Comparison of ENCODE assay signal across 19 cellular contexts in the genomic region with DNA sequence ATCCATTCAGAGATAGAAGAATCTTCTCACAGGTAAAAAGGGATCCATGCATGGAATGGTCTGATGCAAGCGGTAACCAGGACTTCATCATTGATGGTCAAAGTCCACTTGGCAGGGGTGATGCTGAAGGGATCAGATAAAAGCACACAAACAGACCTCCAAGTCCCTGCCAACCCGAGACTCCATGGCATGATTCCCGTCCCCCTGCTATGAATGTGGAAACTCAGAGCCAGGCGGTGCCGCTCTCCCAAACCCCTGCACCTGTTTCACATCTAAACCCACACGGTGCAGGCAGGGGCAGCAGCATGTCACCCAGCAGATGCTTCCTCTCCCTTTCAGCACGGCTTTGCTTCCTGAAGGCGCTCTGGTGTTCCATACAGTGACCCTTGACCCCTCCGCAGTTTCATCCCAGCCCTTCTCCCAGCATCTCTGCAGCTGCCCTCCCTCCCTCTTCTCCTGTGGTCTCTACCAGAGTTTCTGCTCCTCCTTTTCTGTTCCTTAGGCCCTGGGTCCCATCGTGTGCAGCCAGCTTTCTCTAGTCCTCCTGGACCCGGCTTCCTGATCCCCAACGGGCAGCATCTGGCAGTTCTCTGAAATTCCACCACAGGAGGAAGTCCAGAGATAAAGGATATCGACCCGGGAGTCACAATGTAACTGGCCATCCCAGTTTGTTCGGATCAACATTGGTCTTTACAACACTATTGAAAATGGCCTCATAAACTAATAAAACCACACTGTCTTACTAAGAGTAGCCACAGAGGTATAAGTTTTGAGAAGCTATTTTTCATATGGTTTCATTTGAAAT.
A peak's percentile ranks its signal among the peaks of the same experiment; 100 is the strongest.
DNase-seq lines count a peak whose midpoint lies in the region; ATAC-seq, FAIRE-seq and TF ChIP-seq lines count a peak whose summit lies in the region.
"Had no signal": no experiment of that assay in that cellular context is flagged by ENCODE, and none has a peak within 500 bp of the region (broad histone marks: within the 10 kb centered on the region; RNA-seq: fewer than 3 reads in every experiment).

No MANE protein-coding gene starts in this region.

- no peak overlapping the region for H3K14ac ChIP-seq in neuronal stem cell (ENCODE audit: low read length)

- no peak overlapping the region for H2BK15ac ChIP-seq in neuronal stem cell (ENCODE audit: low read length)

- CTCF ChIA-PET in A549 (lab: Yijun Ruan, JAX): no interaction called here

- TF ChIP-seq POLR2A in A549 (IDR thresholded peaks at IDR 0.05; ENCODE audit: low read length) (no peak), gastroesophageal sphincter (IDR thresholded peaks at IDR 0.05) (no peak)

- H2BK120ac ChIP-seq in neuronal stem cell (ENCODE audit: low read depth, low read length): no peak overlapping the region

- H3K4me3 Mint-ChIP-seq in immature natural killer cell: no peak overlapping the region
- H3K4me3 Mint-ChIP-seq: endodermal cell, T-helper 17 cell had no signal

- peaks cover 0 to 8% (median 2%) of the 10 kb centered on the region in 3 donors for H3K27me3 Mint-ChIP-seq in immature natural killer cell (ENCODE audit: low read depth in 3 of 3)

- H4K91ac ChIP-seq in neuronal stem cell (ENCODE audit: low read depth, low read length, poor library complexity): no peak overlapping the region

- POLR2A ChIA-PET in A549 (lab: Yijun Ruan, JAX): no interaction called here

- no peak overlapping the region for H3K23ac ChIP-seq in neuronal stem cell (ENCODE audit: low read depth, low read length, poor library complexity)

- no peak overlapping the region for H2BK12ac ChIP-seq in neuronal stem cell (ENCODE audit: low read length)

- H3K79me1 ChIP-seq in neuronal stem cell (ENCODE audit: low read depth, low read length): no peaks in the 10 kb centered on the region

- H2AK5ac ChIP-seq in neuronal stem cell (ENCODE audit: low read depth, low read length): no peak overlapping the region

- H2BK5ac ChIP-seq in neuronal stem cell (ENCODE audit: low read length): no peak overlapping the region

- peak overlapping the region; percentile 51 to 69; a peak in 5 of 6 replicates for H3K27ac ChIP-seq in A549
- H3K27ac ChIP-seq in gastroesophageal sphincter: no peak overlapping the region
- H3K27ac ChIP-seq in neuronal stem cell (replicated peaks; ENCODE audit: low read length): no peak overlapping the region
- H3K27ac ChIP-seq: upper lobe of right lung had no signal

- ATAC-seq in A549: no peak; a peak in 1 of 6 replicates
- ATAC-seq in gastroesophageal sphincter: peak; percentile 41
- ATAC-seq: T-helper 17 cell, upper lobe of right lung had no signal

- no peaks in the 10 kb centered on the region for H3K4me1 Mint-ChIP-seq in immature natural killer cell
- H3K4me1 Mint-ChIP-seq: endodermal cell, T-helper 17 cell had no signal

- H3K4me2 ChIP-seq in A549 (peak overlapping the region; percentile 29), neuronal stem cell (ENCODE audit: insufficient read depth, low read length, poor library complexity, severe bottlenecking) (no peak overlapping the region)

- H3K18ac ChIP-seq in neuronal stem cell (ENCODE audit: low read length): peak overlapping the region; percentile 41

- TF ChIP-seq CTCF in A549 (IDR thresholded peaks at IDR 0.05) (no peak), gastroesophageal sphincter (IDR thresholded peaks at IDR 0.05) (no peak)

- H3K9me3 ChIP-seq in A549 (no peaks in the 10 kb centered on the region), gastroesophageal sphincter (peaks cover 0 to 19% (median 0%) of the 10 kb centered on the region in 3 donors), neuronal stem cell (replicated peaks in 1 of 2; ENCODE audit: control insufficient read depth in 2 of 2, insufficient read depth in 1 of 2, low read depth in 1 of 2, low read length in 2 of 2) (peaks cover 6 to 7% of the 10 kb centered on the region in 2 donors)
- H3K9me3 ChIP-seq: upper lobe of right lung had no signal

- no peak overlapping the region for H3K4ac ChIP-seq in neuronal stem cell (ENCODE audit: low read length)

- no peaks in the 10 kb centered on the region for H3K36me3 Mint-ChIP-seq in immature natural killer cell

- 55% methylated on average over 15 of the region's 15 CpGs for WGBS in A549 (ENCODE audit: missing lambda C conversion rate)
- WGBS in gastroesophageal sphincter (ENCODE audit: low coverage in 1 of 2), 2 donors: 85 to 94% methylated on average over 9 to 13 of the region's 15 CpGs
- WGBS in neuronal stem cell (ENCODE audit: extremely low coverage in 2 of 2, insufficient read length in 2 of 2, insufficient replicate concordance in 1 of 2), 2 donors: no CpG with 5 or more reads among the region's 15 CpGs

- no peak overlapping the region for H3K27ac Mint-ChIP-seq in immature natural killer cell
- H3K27ac Mint-ChIP-seq: endodermal cell, T-helper 17 cell had no signal

- peak overlapping the region; percentile 77 for H2AFZ ChIP-seq in neuronal stem cell (ENCODE audit: low read length)

- TF ChIP-seq EP300 in A549 (IDR thresholded peaks at IDR 0.05) (no peak), gastroesophageal sphincter (IDR thresholded peaks at IDR 0.05) (no peak)

- H3K27me3 ChIP-seq in gastroesophageal sphincter: no peaks in the 10 kb centered on the region
- no peaks in the 10 kb centered on the region for H3K27me3 ChIP-seq in neuronal stem cell (ENCODE audit: control insufficient read depth in 3 of 3, insufficient read depth in 3 of 3, low read depth in 1 of 3, low read length in 3 of 3)
- H3K27me3 ChIP-seq: upper lobe of right lung had no signal

- DNase-seq in A549 (ENCODE audit: low read depth in 1 of 2, low spot score in 1 of 2) (peak in 1 of 2 experiments; percentile 27), HuH-7 (ENCODE audit: low spot score) (peak; percentile 95), neuronal stem cell (ENCODE audit: low spot score) (no peak), NCI-H1048 (lab: John Stamatoyannopoulos, UW) (no peak), cerebellum (ENCODE audit: low spot score) (no peak), immature natural killer cell (no peak), NCI-H345 treated with DMSO at 0.1 percent for 48 hours (lab: John Stamatoyannopoulos, UW; ENCODE audit: unreplicated experiment) (no peak)
- DNase-seq: activated CD4-positive, CD25-positive, alpha-beta regulatory T cell; activated CD8-positive, alpha-beta memory T cell treated with anti-CD3 and anti-CD28 coated beads for 24 hours; activated effector memory CD4-positive, alpha-beta T cell treated with Interleukin-2 at 50 U/mL for 16 hours; endodermal cell; hippocampal formation; kidney glomerular epithelial cell; NCI-H2029 treated with DMSO at 0.1 percent for 48 hours; NCI-H510A treated with DMSO at 0.1 percent for 48 hours; stimulated activated naive CD4-positive, alpha-beta T cell treated with Interleukin-2 at 50 U/mL for 16 hours; T-helper 17 cell; upper lobe of right lung had no signal

- FAIRE-seq in A549 (lab: Jason Lieb, UNC): no peak

- H3K4me1 ChIP-seq in A549: peaks cover 21% of the 10 kb centered on the region; the same call in 2 of the 3 replicates
- H3K4me1 ChIP-seq in gastroesophageal sphincter: no peaks in the 10 kb centered on the region
- peaks cover 13 to 15% of the 10 kb centered on the region in 2 donors for H3K4me1 ChIP-seq in neuronal stem cell (ENCODE audit: control insufficient read depth in 2 of 2, insufficient read depth in 1 of 2, low read depth in 1 of 2, low read length in 2 of 2)
- H3K4me1 ChIP-seq: upper lobe of right lung had no signal

- H3K36me3 ChIP-seq in gastroesophageal sphincter: no peaks in the 10 kb centered on the region
- no peaks in the 10 kb centered on the region for H3K36me3 ChIP-seq in neuronal stem cell (replicated peaks in 1 of 2; ENCODE audit: control insufficient read depth in 2 of 2, insufficient read depth in 2 of 2, low read length in 2 of 2)
- H3K36me3 ChIP-seq: upper lobe of right lung had no signal

- H3K9ac ChIP-seq in neuronal stem cell (ENCODE audit: low read depth, low read length, poor library complexity): no peak overlapping the region

- H4K8ac ChIP-seq in neuronal stem cell (ENCODE audit: low read depth, low read length): no peak overlapping the region

- no peak overlapping the region for H3K4me3 ChIP-seq in A549
- no peak overlapping the region for H3K4me3 ChIP-seq in gastroesophageal sphincter
- H3K4me3 ChIP-seq in neuronal stem cell (ENCODE audit: low read length in 2 of 2): peak overlapping the region in 1 of 2 donors; percentile 24
- H3K4me3 ChIP-seq: upper lobe of right lung had no signal

- TF ChIP-seq RAD21 in A549 (conservative IDR thresholded peaks at IDR 0.05 in 1 of 2, IDR thresholded peaks at IDR 0.05 in 1 of 2): no peak

- peaks cover 0 to 15% (median 0%) of the 10 kb centered on the region in 6 donors for H3K9me3 Mint-ChIP-seq in immature natural killer cell
- H3K9me3 Mint-ChIP-seq: endodermal cell had no signal

TF ChIP-seq in A549, 52 proteins besides CTCF, POLR2A, EP300 and RAD21:
- TF ChIP-seq HEYL (CRISPR knock-in tag; IDR thresholded peaks at IDR 0.05): no peak
- TF ChIP-seq ZSCAN20 (CRISPR knock-in tag; IDR thresholded peaks at IDR 0.05): no peak

Comparison
In these comparisons a context has a peak if more than half of its experiments do, and no peak if none do; other contexts are left out.
1. H3K27ac ChIP-seq: peak in A549 (2 of 2); none in gastroesophageal sphincter (0 of 4) and neuronal stem cell (single experiment).